In the genomic region with DNA sequence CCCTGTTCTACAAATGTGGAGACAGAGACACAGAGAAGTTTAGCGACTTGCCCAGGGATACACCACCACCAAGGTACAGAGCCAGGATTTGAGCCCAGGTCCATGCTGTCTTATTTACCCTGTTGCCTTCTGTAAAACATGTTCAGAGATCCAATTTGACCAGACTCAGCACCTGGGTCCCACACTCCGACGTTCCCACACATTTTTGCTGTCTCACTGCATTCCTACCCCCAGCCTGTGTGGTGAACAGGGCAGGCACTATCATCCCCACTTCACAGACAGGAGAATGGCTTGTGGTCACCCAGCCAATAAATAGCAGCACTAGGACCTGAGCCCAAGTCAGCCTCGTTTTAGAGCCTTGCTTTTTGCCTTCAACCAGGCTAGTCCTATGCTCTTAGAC, we compare ENCODE assay signal across 1 cellular context.
TF ChIP-seq lines count a peak whose summit lies in the region.

No MANE protein-coding gene starts in this region.

TF ChIP-seq in GM23338, 12 proteins besides CTCF, POLR2A, EP300 and RAD21 (continued from another document):
- TF ChIP-seq, protein P1, sequence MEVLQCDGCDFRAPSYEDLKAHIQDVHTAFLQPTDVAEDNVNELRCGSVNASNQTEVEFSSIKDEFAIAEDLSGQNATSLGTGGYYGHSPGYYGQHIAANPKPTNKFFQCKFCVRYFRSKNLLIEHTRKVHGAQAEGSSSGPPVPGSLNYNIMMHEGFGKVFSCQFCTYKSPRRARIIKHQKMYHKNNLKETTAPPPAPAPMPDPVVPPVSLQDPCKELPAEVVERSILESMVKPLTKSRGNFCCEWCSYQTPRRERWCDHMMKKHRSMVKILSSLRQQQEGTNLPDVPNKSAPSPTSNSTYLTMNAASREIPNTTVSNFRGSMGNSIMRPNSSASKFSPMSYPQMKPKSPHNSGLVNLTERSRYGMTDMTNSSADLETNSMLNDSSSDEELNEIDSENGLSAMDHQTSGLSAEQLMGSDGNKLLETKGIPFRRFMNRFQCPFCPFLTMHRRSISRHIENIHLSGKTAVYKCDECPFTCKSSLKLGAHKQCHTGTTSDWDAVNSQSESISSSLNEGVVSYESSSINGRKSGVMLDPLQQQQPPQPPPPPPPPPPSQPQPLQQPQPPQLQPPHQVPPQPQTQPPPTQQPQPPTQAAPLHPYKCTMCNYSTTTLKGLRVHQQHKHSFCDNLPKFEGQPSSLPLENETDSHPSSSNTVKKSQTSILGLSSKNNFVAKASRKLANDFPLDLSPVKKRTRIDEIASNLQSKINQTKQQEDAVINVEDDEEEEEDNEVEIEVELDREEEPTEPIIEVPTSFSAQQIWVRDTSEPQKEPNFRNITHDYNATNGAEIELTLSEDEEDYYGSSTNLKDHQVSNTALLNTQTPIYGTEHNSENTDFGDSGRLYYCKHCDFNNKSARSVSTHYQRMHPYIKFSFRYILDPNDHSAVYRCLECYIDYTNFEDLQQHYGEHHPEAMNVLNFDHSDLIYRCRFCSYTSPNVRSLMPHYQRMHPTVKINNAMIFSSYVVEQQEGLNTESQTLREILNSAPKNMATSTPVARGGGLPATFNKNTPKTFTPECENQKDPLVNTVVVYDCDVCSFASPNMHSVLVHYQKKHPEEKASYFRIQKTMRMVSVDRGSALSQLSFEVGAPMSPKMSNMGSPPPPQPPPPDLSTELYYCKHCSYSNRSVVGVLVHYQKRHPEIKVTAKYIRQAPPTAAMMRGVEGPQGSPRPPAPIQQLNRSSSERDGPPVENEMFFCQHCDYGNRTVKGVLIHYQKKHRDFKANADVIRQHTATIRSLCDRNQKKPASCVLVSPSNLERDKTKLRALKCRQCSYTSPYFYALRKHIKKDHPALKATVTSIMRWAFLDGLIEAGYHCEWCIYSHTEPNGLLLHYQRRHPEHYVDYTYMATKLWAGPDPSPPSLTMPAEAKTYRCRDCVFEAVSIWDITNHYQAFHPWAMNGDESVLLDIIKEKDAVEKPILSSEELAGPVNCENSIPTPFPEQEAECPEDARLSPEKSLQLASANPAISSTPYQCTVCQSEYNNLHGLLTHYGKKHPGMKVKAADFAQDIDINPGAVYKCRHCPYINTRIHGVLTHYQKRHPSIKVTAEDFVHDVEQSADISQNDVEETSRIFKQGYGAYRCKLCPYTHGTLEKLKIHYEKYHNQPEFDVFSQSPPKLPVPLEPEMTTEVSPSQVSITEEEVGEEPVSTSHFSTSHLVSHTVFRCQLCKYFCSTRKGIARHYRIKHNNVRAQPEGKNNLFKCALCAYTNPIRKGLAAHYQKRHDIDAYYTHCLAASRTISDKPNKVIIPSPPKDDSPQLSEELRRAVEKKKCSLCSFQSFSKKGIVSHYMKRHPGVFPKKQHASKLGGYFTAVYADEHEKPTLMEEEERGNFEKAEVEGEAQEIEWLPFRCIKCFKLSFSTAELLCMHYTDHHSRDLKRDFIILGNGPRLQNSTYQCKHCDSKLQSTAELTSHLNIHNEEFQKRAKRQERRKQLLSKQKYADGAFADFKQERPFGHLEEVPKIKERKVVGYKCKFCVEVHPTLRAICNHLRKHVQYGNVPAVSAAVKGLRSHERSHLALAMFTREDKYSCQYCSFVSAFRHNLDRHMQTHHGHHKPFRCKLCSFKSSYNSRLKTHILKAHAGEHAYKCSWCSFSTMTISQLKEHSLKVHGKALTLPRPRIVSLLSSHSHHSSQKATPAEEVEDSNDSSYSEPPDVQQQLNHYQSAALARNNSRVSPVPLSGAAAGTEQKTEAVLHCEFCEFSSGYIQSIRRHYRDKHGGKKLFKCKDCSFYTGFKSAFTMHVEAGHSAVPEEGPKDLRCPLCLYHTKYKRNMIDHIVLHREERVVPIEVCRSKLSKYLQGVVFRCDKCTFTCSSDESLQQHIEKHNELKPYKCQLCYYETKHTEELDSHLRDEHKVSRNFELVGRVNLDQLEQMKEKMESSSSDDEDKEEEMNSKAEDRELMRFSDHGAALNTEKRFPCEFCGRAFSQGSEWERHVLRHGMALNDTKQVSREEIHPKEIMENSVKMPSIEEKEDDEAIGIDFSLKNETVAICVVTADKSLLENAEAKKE (CRISPR knock-in tag; IDR thresholded peaks at IDR 0.05) = no peak
- TF ChIP-seq, protein P2, sequence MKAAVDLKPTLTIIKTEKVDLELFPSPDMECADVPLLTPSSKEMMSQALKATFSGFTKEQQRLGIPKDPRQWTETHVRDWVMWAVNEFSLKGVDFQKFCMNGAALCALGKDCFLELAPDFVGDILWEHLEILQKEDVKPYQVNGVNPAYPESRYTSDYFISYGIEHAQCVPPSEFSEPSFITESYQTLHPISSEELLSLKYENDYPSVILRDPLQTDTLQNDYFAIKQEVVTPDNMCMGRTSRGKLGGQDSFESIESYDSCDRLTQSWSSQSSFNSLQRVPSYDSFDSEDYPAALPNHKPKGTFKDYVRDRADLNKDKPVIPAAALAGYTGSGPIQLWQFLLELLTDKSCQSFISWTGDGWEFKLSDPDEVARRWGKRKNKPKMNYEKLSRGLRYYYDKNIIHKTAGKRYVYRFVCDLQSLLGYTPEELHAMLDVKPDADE (IDR thresholded peaks at IDR 0.05) = no peak
